8 cellular contexts compared by ENCODE assay signal in the genomic region with DNA sequence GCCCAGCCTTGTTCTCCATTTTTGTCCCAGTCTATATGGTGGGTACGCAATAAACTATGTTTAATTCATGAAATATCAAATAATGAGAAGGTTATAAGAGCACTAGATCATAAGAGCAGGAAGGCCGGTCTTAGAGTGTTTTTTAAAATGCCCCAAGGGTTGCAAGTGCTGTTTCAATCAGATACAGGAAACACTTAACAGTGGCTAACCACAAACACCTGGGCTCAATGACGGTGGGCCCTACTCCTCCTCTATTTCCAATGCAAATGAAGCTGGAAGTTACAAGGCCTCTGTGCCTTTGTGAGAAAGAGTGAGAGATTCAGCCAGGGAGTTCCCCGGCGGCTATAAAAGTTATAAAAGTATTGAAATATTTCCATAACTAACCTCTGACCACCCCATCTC. TPM values are rescaled to one million over a fixed set of nuclear protein-coding genes. Genes with fewer than 3 reads are reported as not detected.
DNase-seq lines count a peak whose midpoint lies in the region; ATAC-seq, FAIRE-seq and TF ChIP-seq lines count a peak whose summit lies in the region.

No MANE protein-coding gene starts in this region.

- ATAC-seq in GM21390 (IDR thresholded peaks at IDR 0.05; ENCODE audit: unreplicated experiment) (peak; percentile 96), lower lobe of right lung (peak; percentile 91 to 92)

- TF ChIP-seq CTCF in lower lobe of right lung (IDR thresholded peaks at IDR 0.05) (no peak), Calu3 (IDR thresholded peaks at IDR 0.05; ENCODE audit: unreplicated experiment) (no peak), D721Med (IDR thresholded peaks at IDR 0.05; ENCODE audit: insufficient read depth, missing control alignments) (no peak)

- H3K36me3 ChIP-seq in HUES48 (ENCODE audit: control insufficient read depth, insufficient read depth, low read length): no peaks in the 10 kb centered on the region
- no peaks in the 10 kb centered on the region for H3K36me3 ChIP-seq in lower lobe of right lung

- H3K27me3 ChIP-seq in HUES48 (ENCODE audit: control insufficient read depth, insufficient read depth, low read length) (no peaks in the 10 kb centered on the region), lower lobe of right lung (ENCODE audit: low read depth) (no peaks in the 10 kb centered on the region)

- H3K27me3 Mint-ChIP-seq in activated CD4-positive, alpha-beta memory T cell treated with anti-CD3 and anti-CD28 coated beads for 36 hours: no peaks in the 10 kb centered on the region
- peaks cover 16% of the 10 kb centered on the region for H3K27me3 Mint-ChIP-seq in Calu3 (ENCODE audit: unreplicated experiment)

- H3K4me1 Mint-ChIP-seq in activated CD4-positive, alpha-beta memory T cell treated with anti-CD3 and anti-CD28 coated beads for 36 hours (ENCODE audit: low read depth): peaks cover 21% of the 10 kb centered on the region
- no peaks in the 10 kb centered on the region for H3K4me1 Mint-ChIP-seq in Calu3 (ENCODE audit: low read depth, unreplicated experiment)

- DNase-seq in DMS153 (lab: John Stamatoyannopoulos, UW) (peak; percentile 64), lower lobe of right lung (no peak), Calu3 (no peak), D721Med (ENCODE audit: insufficient read length, low spot score) (no peak), HT-29 (ENCODE audit: low spot score) (no peak)
- DNase-seq in activated CD4-positive, alpha-beta memory T cell treated with anti-CD3 and anti-CD28 coated beads for 36 hours: peak; percentile 86

- H3K4me3 ChIP-seq in HUES48 (ENCODE audit: low read depth, low read length) (peak overlapping the region; percentile 26; the same call in 1 of the 2 replicates), lower lobe of right lung (no peak overlapping the region)

- peaks cover 10% of the 10 kb centered on the region for H3K36me3 Mint-ChIP-seq in activated CD4-positive, alpha-beta memory T cell treated with anti-CD3 and anti-CD28 coated beads for 36 hours
- no peaks in the 10 kb centered on the region for H3K36me3 Mint-ChIP-seq in Calu3 (ENCODE audit: insufficient read depth, unreplicated experiment)

- H3K9me3 Mint-ChIP-seq in activated CD4-positive, alpha-beta memory T cell treated with anti-CD3 and anti-CD28 coated beads for 36 hours: peaks cover 28% of the 10 kb centered on the region
- H3K9me3 Mint-ChIP-seq in Calu3 (ENCODE audit: low read depth, unreplicated experiment): peaks cover 6% of the 10 kb centered on the region

- no peak overlapping the region for H3K4me3 Mint-ChIP-seq in activated CD4-positive, alpha-beta memory T cell treated with anti-CD3 and anti-CD28 coated beads for 36 hours
- H3K4me3 Mint-ChIP-seq in Calu3 (ENCODE audit: low read depth, unreplicated experiment): no peak overlapping the region

- H3K4me1 ChIP-seq in HUES48 (ENCODE audit: control insufficient read depth, insufficient read depth, low read length): peaks cover 13% of the 10 kb centered on the region
- peaks cover 7% of the 10 kb centered on the region for H3K4me1 ChIP-seq in lower lobe of right lung

- peak overlapping the region; percentile 69 for H3K27ac Mint-ChIP-seq in activated CD4-positive, alpha-beta memory T cell treated with anti-CD3 and anti-CD28 coated beads for 36 hours
- no peak overlapping the region for H3K27ac Mint-ChIP-seq in Calu3 (ENCODE audit: unreplicated experiment)

- H3K9me3 ChIP-seq in HUES48 (ENCODE audit: control insufficient read depth, insufficient read depth, low read length) (peaks cover 29% of the 10 kb centered on the region), lower lobe of right lung (peaks cover 6% of the 10 kb centered on the region)

- CTCF ChIA-PET in activated CD4-positive, alpha-beta memory T cell treated with anti-CD3 and anti-CD28 coated beads for 36 hours (lab: Charles Lee): interaction anchor here (2.1 kb wide), 1 partner anchor 239 kb away, joined by 4 read pairs; no protein-coding TSS in a partner anchor
- CTCF ChIA-PET in Calu3 (lab: Charles Lee): no interaction called here

- no peak for FAIRE-seq in D721Med (lab: Jason Lieb, UNC)

- intact Hi-C loops in activated CD4-positive, alpha-beta memory T cell treated with anti-CD3 and anti-CD28 coated beads for 36 hours (cut with micrococcal nuclease): loop anchor here (1.0 kb wide), 1 partner anchor 19 kb away; a partner anchor contains a TSS
- intact Hi-C loops in lower lobe of right lung (cut with DNase I) (no loop called here), Calu3 (cut with micrococcal nuclease; ENCODE audit: unreplicated experiment) (no loop called here)

- peak overlapping the region; percentile 74 for H3K9ac ChIP-seq in HUES48 (ENCODE audit: low read depth, low read length)

- POLR2A ChIA-PET in activated CD4-positive, alpha-beta memory T cell treated with anti-CD3 and anti-CD28 coated beads for 36 hours (lab: Charles Lee): interaction anchor here (1.3 to 2.3 kb wide), 3 partner anchors 19 to 28 kb away, joined by 5 to 10 read pairs (median 6); a partner anchor contains a TSS

- peak overlapping the region; percentile 76 for H3K27ac ChIP-seq in HUES48 (ENCODE audit: low read depth, low read length)
- peak overlapping the region; percentile 60 for H3K27ac ChIP-seq in lower lobe of right lung

- BruUV-seq in Calu3 (replicated peaks; lab: Mats Ljungman, UMichigan): no TSS peak

RNA-seq across cellular contexts. Expression of a gene that starts 18.9 kb away (rescaled TPM):
- 10 to 100 TPM; 62.9 to 64.7 TPM for total RNA-seq in activated CD4-positive, alpha-beta memory T cell treated with anti-CD3 and anti-CD28 coated beads for 36 hours
- total RNA-seq in lower lobe of right lung: 55.4 TPM
- total RNA-seq in Calu3 (2022): 61.1 and 64.7 TPM in 2 replicates
- 23.4 and 26.0 TPM in 2 replicates for total RNA-seq in HT-29 (2014; rRNA removed; shearing (Covaris generic))

RNA-seq across cellular contexts. Expression of a gene that starts 28.1 kb away (rescaled TPM):
- 10 to 100 TPM; 56.1 to 57.1 TPM for total RNA-seq in activated CD4-positive, alpha-beta memory T cell treated with anti-CD3 and anti-CD28 coated beads for 36 hours
- total RNA-seq in lower lobe of right lung (20.5 TPM), Calu3 (2022) (51.2 and 56.4 TPM in 2 replicates)
- 14.0 and 17.8 TPM in 2 replicates for total RNA-seq in HT-29 (2014; rRNA removed; shearing (Covaris generic))

RNA-seq across cellular contexts. Expression of a gene that starts 55.9 kb away (rescaled TPM):
- 10 to 100 TPM; 14.3 to 15.0 TPM for total RNA-seq in activated CD4-positive, alpha-beta memory T cell treated with anti-CD3 and anti-CD28 coated beads for 36 hours
- total RNA-seq in lower lobe of right lung (14.8 TPM), Calu3 (2022) (19.8 and 21.6 TPM in 2 replicates)
- 8.7 and 10.5 TPM in 2 replicates for total RNA-seq in HT-29 (2014; rRNA removed; shearing (Covaris generic))

Comparison
In these comparisons a context has a peak if more than half of its experiments do, and no peak if none do; other contexts are left out.
1. DNase-seq: peak in DMS153 (single experiment) and activated CD4-positive, alpha-beta memory T cell treated with anti-CD3 and anti-CD28 coated beads for 36 hours (single experiment); none in lower lobe of right lung (single experiment), Calu3 (single experiment), D721Med (single experiment) and HT-29 (single experiment).